ENCODE assay signal across 8 cellular contexts in genomic region chr9:93304574-93305496, GRCh38.
DNase-seq lines count a peak whose midpoint lies in the region; ATAC-seq, FAIRE-seq and TF ChIP-seq lines count a peak whose summit lies in the region.

No MANE protein-coding gene starts in this region.

- H3K27me3 ChIP-seq in OCI-LY1 (ENCODE audit: insufficient read depth, low read length), result no peaks in the 10 kb centered on the region
- H3K27me3 ChIP-seq in dorsolateral prefrontal cortex, result no peaks in the 10 kb centered on the region
- H3K27me3 ChIP-seq in lower lobe of right lung (ENCODE audit: low read depth), result no peaks in the 10 kb centered on the region

- H2AFZ ChIP-seq in OCI-LY1 (ENCODE audit: low read length), result no peak overlapping the region

- no peaks in the 10 kb centered on the region for H3F3A ChIP-seq in OCI-LY1 (ENCODE audit: insufficient read depth, low read length)

- FAIRE-seq in urothelium cell line (lab: Jason Lieb, UNC), result no peak

- H3K9ac ChIP-seq in OCI-LY1 (ENCODE audit: low read length), result peak overlapping the region; percentile 8; the same call in 1 of the 2 replicates

- no peaks in the 10 kb centered on the region for H3K9me2 ChIP-seq in OCI-LY1 (ENCODE audit: low read depth, low read length)

- H3K9me3 ChIP-seq in OCI-LY1 (ENCODE audit: low read length) (no peaks in the 10 kb centered on the region), lower lobe of right lung (no peaks in the 10 kb centered on the region)

- H3K4me3 ChIP-seq in OCI-LY1 (ENCODE audit: low read depth, low read length, poor library complexity, severe bottlenecking), result no peak overlapping the region
- H3K4me3 ChIP-seq in dorsolateral prefrontal cortex, result no peak overlapping the region
- H3K4me3 ChIP-seq in lower lobe of right lung, result no peak overlapping the region

- DNase-seq in AG08395 (ENCODE audit: low spot score) (peak; percentile 74), dorsolateral prefrontal cortex (peak; percentile 56 to 84 (median 74)), lower lobe of right lung (peak; percentile 47), urothelium cell line (ENCODE audit: low spot score) (peak; percentile 66), NK-92 (lab: John Stamatoyannopoulos, UW; ENCODE audit: unreplicated experiment) (no peak), activated gamma-delta T cell (lab: John Stamatoyannopoulos, UW) (no peak)

- TF ChIP-seq CTCF in GM12872 (IDR thresholded peaks at IDR 0.05; ENCODE audit: insufficient read depth, low read depth, low read length) (peak; percentile 62), OCI-LY1 (IDR thresholded peaks at IDR 0.05; ENCODE audit: low read length) (peak; percentile 69), dorsolateral prefrontal cortex (IDR thresholded peaks at IDR 0.05 in 54 of 56, conservative IDR thresholded peaks at IDR 0.05 in 2 of 56; ENCODE audit: low read depth in 1 of 56, partially characterized antibody in 56 of 56) (peak in 54 of 56 donors; percentile 35 to 83 (median 65)), lower lobe of right lung (IDR thresholded peaks at IDR 0.05) (peak; percentile 49)

- H4K20me1 ChIP-seq in OCI-LY1 (ENCODE audit: insufficient read depth, low read length), result no peaks in the 10 kb centered on the region

- no peaks in the 10 kb centered on the region for H3K79me2 ChIP-seq in OCI-LY1 (ENCODE audit: insufficient read depth, low read length)

- H3K4me2 ChIP-seq in OCI-LY1 (ENCODE audit: low read length), result no peak overlapping the region

- intact Hi-C loops in dorsolateral prefrontal cortex (cut with DNase I) (loop anchor here (2.0 to 10.0 kb wide), 5 partner anchors 143 to 300 kb away; no protein-coding TSS in a partner anchor), lower lobe of right lung (cut with DNase I) (no loop called here)

- ATAC-seq in lower lobe of right lung, result peak; percentile 31 to 49

- peaks cover 22% of the 10 kb centered on the region; the same call in 1 of the 2 replicates for H3K36me3 ChIP-seq in OCI-LY1 (ENCODE audit: insufficient read depth, low read length)
- no peaks in the 10 kb centered on the region for H3K36me3 ChIP-seq in lower lobe of right lung

- peak overlapping the region; percentile 91 for H3K27ac ChIP-seq in OCI-LY1 (ENCODE audit: low read depth, low read length, poor library complexity, severe bottlenecking)
- peak overlapping the region in 12 of 59 donors; percentile 10 to 40 (median 26) for H3K27ac ChIP-seq in dorsolateral prefrontal cortex
- no peak overlapping the region for H3K27ac ChIP-seq in lower lobe of right lung

- H3K4me1 ChIP-seq in OCI-LY1 (ENCODE audit: insufficient read depth, low read length, severe bottlenecking) (peaks cover 66% of the 10 kb centered on the region), lower lobe of right lung (peaks cover 3% of the 10 kb centered on the region)

Comparison
In these comparisons a context has a peak if more than half of its experiments do, and no peak if none do; other contexts are left out.
1. DNase-seq: peak in AG08395 (single experiment), dorsolateral prefrontal cortex (10 of 10), lower lobe of right lung (single experiment) and urothelium cell line (single experiment); none in NK-92 (single experiment) and activated gamma-delta T cell (single experiment).
2. Peak in every context shown above with its lines, with median percentiles within 50 percentile points of each other: CTCF ChIP-seq.